9 cellular contexts compared by ENCODE assay signal in the genomic region with DNA sequence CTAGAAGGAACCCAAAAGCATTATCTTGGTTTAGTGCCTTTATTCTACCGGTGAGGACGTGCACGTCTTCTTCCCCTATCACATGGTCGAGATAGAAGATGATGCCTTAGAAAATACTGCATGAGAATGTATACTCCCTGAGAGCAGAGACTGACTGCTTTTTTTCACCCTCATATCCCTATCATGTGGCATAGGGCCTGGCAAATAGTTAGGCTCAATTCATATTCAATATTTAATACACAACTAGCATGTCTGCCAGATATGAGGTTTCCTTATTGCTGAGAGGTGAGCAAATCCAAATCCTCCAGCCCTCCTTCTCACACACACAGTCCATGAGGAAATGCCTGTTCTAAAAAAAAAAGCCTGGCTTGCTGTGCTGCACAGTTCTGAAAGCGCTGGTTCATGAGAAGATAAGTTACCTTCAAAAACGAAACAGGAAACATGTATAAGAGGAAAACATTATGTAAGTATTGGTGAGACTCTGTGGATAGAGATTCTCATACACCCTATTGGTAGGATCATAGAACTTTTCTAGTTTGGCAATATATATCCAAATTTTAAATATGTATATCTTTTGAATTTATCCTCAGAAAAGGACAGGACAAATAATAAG. TPM values are rescaled to one million over a fixed set of nuclear protein-coding genes. Genes with fewer than 3 reads are reported as not detected.
DNase-seq lines count a peak whose midpoint lies in the region; ATAC-seq, FAIRE-seq and TF ChIP-seq lines count a peak whose summit lies in the region.
"Had no signal": no experiment of that assay in that cellular context is flagged by ENCODE, and none has a peak within 500 bp of the region (broad histone marks: within the 10 kb centered on the region; RNA-seq: fewer than 3 reads in every experiment).

No MANE protein-coding gene starts in this region.

- no peak for TF ChIP-seq CTCF in GM12878 (IDR thresholded peaks at IDR 0.05 in 2 of 3, conservative IDR thresholded peaks at IDR 0.05 in 1 of 3; ENCODE audit: control insufficient read depth in 2 of 3, extremely low read depth in 1 of 3, insufficient read depth in 1 of 3, low read depth in 3 of 3, low read length in 3 of 3)
- TF ChIP-seq CTCF in foreskin keratinocyte (conservative IDR thresholded peaks at IDR 0.05) = no peak

- peaks cover 8% of the 10 kb centered on the region for H3K4me1 ChIP-seq in GM12878 (ENCODE audit: control insufficient read depth, insufficient read depth, low read length)
- H3K4me1 ChIP-seq in foreskin keratinocyte = no peaks in the 10 kb centered on the region

- in situ Hi-C loops in KBM-7 (cut with MboI; ENCODE audit: low pct_unique_long_range_greater_than_20kb, low sequenced_read_pairs) = no loop called here
- in situ Hi-C loops in GM12878 (cut with MboI) = no loop called here

- SMC1A ChIA-PET in GM12878 (lab: Charles Lee; ENCODE audit: uncharacterized antibody, unreplicated experiment) = no interaction called here

- no peak overlapping the region for H3K4me3 ChIP-seq in GM12878

- CTCF ChIA-PET in activated CD4-positive, alpha-beta memory T cell treated with anti-CD3 and anti-CD28 coated beads, Interleukin-2, amount 10 ng/mL, durations not matched to agents 7 days and 5 days (lab: Charles Lee) = interaction anchor here (1.0 kb wide), 1 partner anchor 187 kb away, joined by 3 read pairs; no protein-coding TSS in a partner anchor
- CTCF ChIA-PET in activated CD4-positive, alpha-beta memory T cell treated with anti-CD3 and anti-CD28 coated beads for 36 hours (lab: Charles Lee) = no interaction called here
- CTCF ChIA-PET in GM12878 (lab: Yijun Ruan, JAX) = interaction anchor here (1.0 kb wide), 1 partner anchor 187 kb away, joined by 4 read pairs; the partner anchor contains the start of gene XXYLT1

- H3K27me3 ChIP-seq in GM12878 (replicated peaks in 1 of 2; ENCODE audit: control insufficient read depth in 2 of 2, insufficient read depth in 2 of 2, low read length in 1 of 2) = no peaks in the 10 kb centered on the region
- no peaks in the 10 kb centered on the region for H3K27me3 ChIP-seq in foreskin keratinocyte

- H3K4me1 Mint-ChIP-seq in activated CD4-positive, alpha-beta memory T cell treated with anti-CD3 and anti-CD28 coated beads, Interleukin-2, amount 10 ng/mL, durations not matched to agents 7 days and 5 days = peaks cover 19% of the 10 kb centered on the region
- H3K4me1 Mint-ChIP-seq in activated CD4-positive, alpha-beta memory T cell treated with anti-CD3 and anti-CD28 coated beads for 36 hours (ENCODE audit: low read depth) = peaks cover 11% of the 10 kb centered on the region
- peaks cover 15% of the 10 kb centered on the region for H3K4me1 Mint-ChIP-seq in stimulated activated naive CD8-positive, alpha-beta T cell treated with anti-CD3 and anti-CD28 coated beads, Interleukin-15, Interleukin-2, amounts not matched to agents 100 ng/mL and 50 ng/mL, for 24 hours (ENCODE audit: low read depth)

- H3K9me3 ChIP-seq in GM12878 (replicated peaks; ENCODE audit: control insufficient read depth, insufficient read depth, low read length) = no peaks in the 10 kb centered on the region; the same call in 2 of the 3 replicates

- BruUV-seq in GM12878 (replicated peaks; lab: Mats Ljungman, UMichigan) = no TSS peak

- H3K36me3 Mint-ChIP-seq in activated CD4-positive, alpha-beta memory T cell treated with anti-CD3 and anti-CD28 coated beads, Interleukin-2, amount 10 ng/mL, durations not matched to agents 7 days and 5 days (ENCODE audit: low read depth) = peaks cover 3% of the 10 kb centered on the region
- no peaks in the 10 kb centered on the region for H3K36me3 Mint-ChIP-seq in activated CD4-positive, alpha-beta memory T cell treated with anti-CD3 and anti-CD28 coated beads for 36 hours
- H3K36me3 Mint-ChIP-seq in stimulated activated naive CD8-positive, alpha-beta T cell treated with anti-CD3 and anti-CD28 coated beads, Interleukin-15, Interleukin-2, amounts not matched to agents 100 ng/mL and 50 ng/mL, for 24 hours (ENCODE audit: low read depth) = no peaks in the 10 kb centered on the region
- H3K36me3 Mint-ChIP-seq: brain had no signal

- H3K27ac Mint-ChIP-seq in activated CD4-positive, alpha-beta memory T cell treated with anti-CD3 and anti-CD28 coated beads, Interleukin-2, amount 10 ng/mL, durations not matched to agents 7 days and 5 days = peak overlapping the region; percentile 70
- H3K27ac Mint-ChIP-seq in activated CD4-positive, alpha-beta memory T cell treated with anti-CD3 and anti-CD28 coated beads for 36 hours = no peak overlapping the region
- peak overlapping the region; percentile 65 for H3K27ac Mint-ChIP-seq in stimulated activated naive CD8-positive, alpha-beta T cell treated with anti-CD3 and anti-CD28 coated beads, Interleukin-15, Interleukin-2, amounts not matched to agents 100 ng/mL and 50 ng/mL, for 24 hours
- H3K27ac Mint-ChIP-seq: brain had no signal

- FAIRE-seq in GM12878 (lab: Jason Lieb, UNC) = peak; percentile 70

- TF ChIP-seq EP300 in GM12878 (IDR thresholded peaks at IDR 0.05; ENCODE audit: borderline replicate concordance in 1 of 2, control insufficient read depth in 1 of 2, low read depth in 2 of 2, low read length in 2 of 2) = no peak

- intact Hi-C loops in activated CD4-positive, alpha-beta memory T cell treated with anti-CD3 and anti-CD28 coated beads for 36 hours (cut with micrococcal nuclease) = no loop called here
- intact Hi-C loops in GM12878 (cut with micrococcal nuclease; ENCODE audit: unreplicated experiment) = no loop called here

- H2AFZ ChIP-seq in GM12878 (ENCODE audit: control insufficient read depth, low read depth, low read length) = peak overlapping the region; percentile 79

- TF ChIP-seq RAD21 in GM12878 (IDR thresholded peaks at IDR 0.05; ENCODE audit: insufficient read depth, low read depth, low read length) = no peak; the same call in 1 of the 2 replicates

- no peaks in the 10 kb centered on the region for H3K79me2 ChIP-seq in GM12878 (ENCODE audit: control insufficient read depth, insufficient read depth, low read length)

- no peak for TF ChIP-seq POLR2A in GM12878 (IDR thresholded peaks at IDR 0.05; ENCODE audit: low read depth, low read length)

- H4K20me1 ChIP-seq in GM12878 (ENCODE audit: control insufficient read depth, insufficient read depth) = no peaks in the 10 kb centered on the region

- H3K4me3 Mint-ChIP-seq in activated CD4-positive, alpha-beta memory T cell treated with anti-CD3 and anti-CD28 coated beads, Interleukin-2, amount 10 ng/mL, durations not matched to agents 7 days and 5 days = no peak overlapping the region
- no peak overlapping the region for H3K4me3 Mint-ChIP-seq in activated CD4-positive, alpha-beta memory T cell treated with anti-CD3 and anti-CD28 coated beads for 36 hours
- H3K4me3 Mint-ChIP-seq in stimulated activated naive CD8-positive, alpha-beta T cell treated with anti-CD3 and anti-CD28 coated beads, Interleukin-15, Interleukin-2, amounts not matched to agents 100 ng/mL and 50 ng/mL, for 24 hours = no peak overlapping the region
- H3K4me3 Mint-ChIP-seq: brain had no signal

- no peaks in the 10 kb centered on the region for H3K27me3 Mint-ChIP-seq in activated CD4-positive, alpha-beta memory T cell treated with anti-CD3 and anti-CD28 coated beads, Interleukin-2, amount 10 ng/mL, durations not matched to agents 7 days and 5 days
- no peaks in the 10 kb centered on the region for H3K27me3 Mint-ChIP-seq in activated CD4-positive, alpha-beta memory T cell treated with anti-CD3 and anti-CD28 coated beads for 36 hours
- no peaks in the 10 kb centered on the region for H3K27me3 Mint-ChIP-seq in stimulated activated naive CD8-positive, alpha-beta T cell treated with anti-CD3 and anti-CD28 coated beads, Interleukin-15, Interleukin-2, amounts not matched to agents 100 ng/mL and 50 ng/mL, for 24 hours

- 62% methylated on average over 6 of the region's 6 CpGs for whole genome bisulfite sequencing in GM12878 (ENCODE audit: insufficient coverage, insufficient replicate concordance, low lambda C conversion rate, missing lambda C conversion rate)

- RAD21 ChIA-PET in GM12878 (lab: Charles Lee; ENCODE audit: unreplicated experiment) = no interaction called here

- ATAC-seq in GM12878 (peak; percentile 90), foreskin keratinocyte (no peak)

- no peak overlapping the region for H3K9ac ChIP-seq in GM12878 (ENCODE audit: control insufficient read depth, insufficient read depth, low read length)

- H3K9me3 Mint-ChIP-seq in activated CD4-positive, alpha-beta memory T cell treated with anti-CD3 and anti-CD28 coated beads, Interleukin-2, amount 10 ng/mL, durations not matched to agents 7 days and 5 days = peaks cover 6% of the 10 kb centered on the region
- peaks cover 3% of the 10 kb centered on the region for H3K9me3 Mint-ChIP-seq in activated CD4-positive, alpha-beta memory T cell treated with anti-CD3 and anti-CD28 coated beads for 36 hours
- peaks cover 6% of the 10 kb centered on the region for H3K9me3 Mint-ChIP-seq in stimulated activated naive CD8-positive, alpha-beta T cell treated with anti-CD3 and anti-CD28 coated beads, Interleukin-15, Interleukin-2, amounts not matched to agents 100 ng/mL and 50 ng/mL, for 24 hours

- no peaks in the 10 kb centered on the region for H3K36me3 ChIP-seq in GM12878 (ENCODE audit: control insufficient read depth in 2 of 2, insufficient read depth in 2 of 2, low read length in 1 of 2)

- H3K27ac ChIP-seq in GM12878 (ENCODE audit: control insufficient read depth, insufficient read depth) (no peak overlapping the region; the same call in 1 of the 2 replicates), foreskin keratinocyte (no peak overlapping the region)

- DNase-seq in activated CD4-positive, alpha-beta memory T cell treated with anti-CD3 and anti-CD28 coated beads, Interleukin-2, amount 10 ng/mL, durations not matched to agents 7 days and 5 days = no peak
- no peak for DNase-seq in activated CD4-positive, alpha-beta memory T cell treated with anti-CD3 and anti-CD28 coated beads for 36 hours
- DNase-seq in KBM-7 = peak; percentile 40
- DNase-seq in GM12878 (ENCODE audit: low read depth, low spot score) = no peak
- no peak for DNase-seq in stimulated activated CD4-positive, alpha-beta T cell treated with anti-CD3 and anti-CD28 coated beads, Interleukin-4, amount 100 ng/mL, for 1 hour
- DNase-seq in stimulated activated CD4-positive, alpha-beta T cell treated with anti-CD3 and anti-CD28 coated beads, Interleukin-2, amount 100 ng/mL, for 24 hours = no peak
- no peak for DNase-seq in foreskin keratinocyte

- POLR2A ChIA-PET in activated CD4-positive, alpha-beta memory T cell treated with anti-CD3 and anti-CD28 coated beads, Interleukin-2, amount 10 ng/mL, durations not matched to agents 7 days and 5 days (lab: Charles Lee) = interaction anchor here (2.3 kb wide), 1 partner anchor 17 kb away, joined by 7 read pairs; no protein-coding TSS in a partner anchor
- POLR2A ChIA-PET in activated CD4-positive, alpha-beta memory T cell treated with anti-CD3 and anti-CD28 coated beads for 36 hours (lab: Charles Lee) = no interaction called here
- POLR2A ChIA-PET in GM12878 (lab: Charles Lee) = no interaction called here

- H3K4me2 ChIP-seq in GM12878 (ENCODE audit: control insufficient read depth, insufficient read depth) = no peak overlapping the region

RNA-seq across cellular contexts. Expression of gene ACAP2, which starts 15.5 kb away (rescaled TPM):
- total RNA-seq in activated CD4-positive, alpha-beta memory T cell treated with anti-CD3 and anti-CD28 coated beads, Interleukin-2, amount 10 ng/mL, durations not matched to agents 7 days and 5 days = 10 to 100 TPM; 76.0 to 77.4 TPM
- 10 to 100 TPM; 45.0 to 47.0 TPM for total RNA-seq in activated CD4-positive, alpha-beta memory T cell treated with anti-CD3 and anti-CD28 coated beads for 36 hours
- total RNA-seq in GM12878 (2013; cell fraction: nucleolus; rRNA removed) = 185 and 202 TPM in 2 replicates
- total RNA-seq in GM12878 (2014; rRNA removed) = 38.5 and 45.7 TPM in 2 replicates
- total RNA-seq in GM12878 (2014; rRNA removed; fragmentation: Illumina TruSeq; extraction: Trizol) = 44.9 and 48.9 TPM in 2 replicates
- 37.4 and 38.2 TPM in 2 replicates for total RNA-seq in GM12878 (2021)
- 10.1 TPM for polyA plus RNA-seq in GM12878 (2011; ENCODE audit: low read depth)
- 33.2 and 48.2 TPM in 2 replicates for polyA plus RNA-seq in GM12878 (2011; rRNA removed)
- 10.9 and 11.5 TPM in 2 replicates for polyA plus RNA-seq in GM12878 (2011; cell fraction: cytosol; rRNA removed)
- 21.6 and 24.1 TPM in 2 replicates for polyA plus RNA-seq in GM12878 (2011; cell fraction: nucleus; rRNA removed)
- polyA plus RNA-seq in GM12878 (2012) = 15.8 and 17.2 TPM in 2 replicates
- polyA plus RNA-seq in GM12878 (2014; fragmentation: Illumina TruSeq; extraction: Trizol) = 26.0 and 33.3 TPM in 2 replicates
- polyA plus RNA-seq in GM12878 (2014; fragmentation: Nextera tagmentation; extraction: Ambion mirVana) = 10 to 100 TPM in 1 of 2 experiments, 1 to 10 TPM in 1; 7.1 to 10.5 TPM
- polyA plus RNA-seq in GM12878 (2014; rRNA removed) = 14.0 and 20.8 TPM in 2 replicates
- 10 to 100 TPM; 41.1 to 53.8 TPM for polyA plus RNA-seq in GM12878 (2016; fragmentation: Nextera tagmentation; extraction: Ambion mirVana)
- 47.2 and 78.7 TPM in 2 replicates for polyA minus RNA-seq in GM12878 (2011; rRNA and poly(A)+ RNA removed)
- polyA minus RNA-seq in GM12878 (2011; cell fraction: cytosol; rRNA and poly(A)+ RNA removed) = 27.2 and 27.7 TPM in 2 replicates
- polyA minus RNA-seq in GM12878 (2011; cell fraction: nucleus; rRNA and poly(A)+ RNA removed) = 46.8 and 86.0 TPM in 2 replicates
- 26.5 and 27.9 TPM in 2 replicates for total RNA-seq in foreskin keratinocyte
- polyA plus RNA-seq in foreskin keratinocyte = 4.6 and 4.7 TPM in 2 replicates
